In the genomic region with DNA sequence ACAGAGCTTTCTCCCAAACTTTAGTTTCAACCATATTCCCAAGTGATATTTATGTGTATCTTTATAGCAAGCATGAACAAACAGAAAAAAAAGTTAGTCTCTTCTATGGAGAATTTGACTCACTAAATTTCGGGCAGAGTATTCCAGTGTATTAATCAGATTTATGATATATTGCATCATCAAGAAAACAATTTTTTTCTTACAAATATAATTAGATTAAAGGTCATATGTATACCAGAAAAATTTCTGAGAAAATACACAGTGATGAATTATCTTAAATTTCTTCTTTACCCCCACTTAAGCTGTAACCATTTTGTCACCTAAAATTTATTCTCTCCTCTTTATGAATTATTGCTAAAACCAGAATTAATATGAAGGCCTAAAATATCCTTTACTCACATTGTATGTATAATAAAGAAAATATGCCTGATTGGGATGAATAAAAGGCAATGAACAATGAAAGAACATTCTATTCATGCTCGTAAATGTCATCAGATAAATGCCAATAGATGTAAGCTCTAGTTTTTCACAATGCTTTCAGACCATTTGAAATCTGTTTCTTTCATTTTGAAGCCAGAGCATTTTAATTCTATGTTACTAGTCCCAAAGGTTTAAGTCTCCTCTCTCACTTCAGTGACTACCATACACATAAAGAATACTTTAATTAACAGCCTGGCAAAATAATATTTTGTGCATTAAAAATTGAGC, we compare ENCODE assay signal across 16 cellular contexts.
DNase-seq lines count a peak whose midpoint lies in the region; ATAC-seq and TF ChIP-seq lines count a peak whose summit lies in the region.
"Had no signal": no experiment of that assay in that cellular context is flagged by ENCODE, and none has a peak within 500 bp of the region (broad histone marks: within the 10 kb centered on the region; RNA-seq: fewer than 3 reads in every experiment).

No MANE protein-coding gene starts in this region.

- no peak overlapping the region; a peak in 1 of 4 replicates for H4K8ac ChIP-seq in IMR-90 (ENCODE audit: low read depth in 2 of 2, low read length in 2 of 2)

- BruUV-seq in IMR-90 (replicated peaks; lab: Mats Ljungman, UMichigan): no TSS peak

- H2BK5ac ChIP-seq in IMR-90 (ENCODE audit: low read depth, low read length, poor library complexity, severe bottlenecking): no peak overlapping the region

- H3K27ac Mint-ChIP-seq in T-helper 2 cell treated with Interferon-gamma antibody and Interleukin-4, amounts not matched to agents 5 μg/mL and 100 μg/mL, for 36 hours: no peak overlapping the region
- H3K27ac Mint-ChIP-seq: CD4-positive, alpha-beta T cell; GM23338 had no signal

- no peaks in the 10 kb centered on the region for H4K20me1 ChIP-seq in IMR-90 (ENCODE audit: insufficient read depth, low read length)

- no peak overlapping the region for H4K5ac ChIP-seq in IMR-90 (ENCODE audit: low read depth, low read length)

- peak overlapping the region; percentile 25; the same call in 1 of the 2 replicates for H3K18ac ChIP-seq in IMR-90 (ENCODE audit: low read depth, low read length)

- peak overlapping the region; percentile 88; the same call in 1 of the 3 replicates for H2BK15ac ChIP-seq in IMR-90 (ENCODE audit: low read depth, low read length)

- H3K9me3 ChIP-seq in IMR-90 (ENCODE audit: control insufficient read depth, insufficient read depth, low read length) (no peaks in the 10 kb centered on the region), suprapubic skin (no peaks in the 10 kb centered on the region), transverse colon (no peaks in the 10 kb centered on the region)

- CTCF ChIA-PET in IMR-90 (lab: Yijun Ruan, JAX): no interaction called here

- H2BK120ac ChIP-seq in IMR-90 (ENCODE audit: low read depth, low read length): no peak overlapping the region

- no peak overlapping the region for H2AK9ac ChIP-seq in IMR-90 (replicated peaks; ENCODE audit: low read depth, low read length, poor library complexity)

- H3K56ac ChIP-seq in IMR-90 (ENCODE audit: extremely low read depth, insufficient read depth, low read length): no peak overlapping the region

- H3K36me3 Mint-ChIP-seq in T-helper 2 cell treated with Interferon-gamma antibody and Interleukin-4, amounts not matched to agents 5 μg/mL and 100 μg/mL, for 36 hours (ENCODE audit: low read depth): no peaks in the 10 kb centered on the region

- H3K27ac ChIP-seq in IMR-90 (ENCODE audit: insufficient read depth, low read length) (no peak overlapping the region), suprapubic skin (no peak overlapping the region), transverse colon (no peak overlapping the region)
- H3K27ac ChIP-seq: C4-2B, KMS-11 had no signal

- no peak overlapping the region for H3K9ac ChIP-seq in IMR-90 (ENCODE audit: low read depth, low read length)
- H3K9ac ChIP-seq: KMS-11 had no signal

- TF ChIP-seq POLR2A in IMR-90 (IDR thresholded peaks at IDR 0.05; ENCODE audit: low read depth, low read length) (no peak), suprapubic skin (IDR thresholded peaks at IDR 0.05) (no peak), transverse colon (IDR thresholded peaks at IDR 0.05) (no peak)

- no peaks in the 10 kb centered on the region for H3K79me1 ChIP-seq in IMR-90 (ENCODE audit: low read depth in 1 of 2, low read length in 2 of 2)

- no peak overlapping the region for H2BK20ac ChIP-seq in IMR-90 (ENCODE audit: low read depth, low read length)

- H3K4me1 ChIP-seq in IMR-90 (ENCODE audit: control insufficient read depth, insufficient read depth, low read length) (peaks cover 10% of the 10 kb centered on the region), suprapubic skin (no peaks in the 10 kb centered on the region), transverse colon (no peaks in the 10 kb centered on the region)

- TF ChIP-seq RAD21 in IMR-90 (IDR thresholded peaks at IDR 0.05; ENCODE audit: low read length): no peak

- DNase-seq in IMR-90: no peak
- peak; percentile 16 for DNase-seq in fibroblast of the aortic adventitia (ENCODE audit: low read depth)
- DNase-seq in suprapubic skin (ENCODE audit: low spot score in 2 of 2): no peak
- DNase-seq in T-helper 2 cell treated with Interferon-gamma antibody and Interleukin-4, amounts not matched to agents 5 μg/mL and 100 μg/mL, for 36 hours (ENCODE audit: low spot score): no peak
- DNase-seq in transverse colon: no peak
- DNase-seq: AML-193; CD4-positive, alpha-beta T cell; DND-41; EL; HCEC 1CT had no signal

- no peak overlapping the region for H3K4me3 ChIP-seq in IMR-90 (ENCODE audit: insufficient read depth, low read depth, low read length)
- no peak overlapping the region for H3K4me3 ChIP-seq in fibroblast of the aortic adventitia (ENCODE audit: low read depth, low read length)
- no peak overlapping the region for H3K4me3 ChIP-seq in suprapubic skin
- no peak overlapping the region for H3K4me3 ChIP-seq in transverse colon
- H3K4me3 ChIP-seq: GM23338 had no signal

- POLR2A ChIA-PET in IMR-90 (lab: Charles Lee; ENCODE audit: unreplicated experiment): no interaction called here

- no peak overlapping the region for H4K91ac ChIP-seq in IMR-90 (ENCODE audit: insufficient read depth, low read depth, low read length)

- H3K27me3 ChIP-seq in IMR-90 (ENCODE audit: control insufficient read depth, insufficient read depth, low read length) (no peaks in the 10 kb centered on the region), suprapubic skin (no peaks in the 10 kb centered on the region), transverse colon (no peaks in the 10 kb centered on the region)

- dilution Hi-C loops in IMR-90 (cut with HindIII; ENCODE audit: low sequenced_read_pairs, unreplicated experiment): no loop called here

- H3K27me3 Mint-ChIP-seq in T-helper 2 cell treated with Interferon-gamma antibody and Interleukin-4, amounts not matched to agents 5 μg/mL and 100 μg/mL, for 36 hours (ENCODE audit: low read depth): no peaks in the 10 kb centered on the region
- H3K27me3 Mint-ChIP-seq: CD4-positive, alpha-beta T cell had no signal

- no peaks in the 10 kb centered on the region for H3K4me1 Mint-ChIP-seq in T-helper 2 cell treated with Interferon-gamma antibody and Interleukin-4, amounts not matched to agents 5 μg/mL and 100 μg/mL, for 36 hours (ENCODE audit: low read depth)
- H3K4me1 Mint-ChIP-seq: GM23338 had no signal

- no peak overlapping the region for H3K23ac ChIP-seq in IMR-90 (ENCODE audit: low read depth, low read length)

- no CpG with 5 or more reads among the region's 2 CpGs for WGBS in IMR-90 (ENCODE audit: extremely low coverage in 2 of 2, insufficient read length in 1 of 2), 2 experiments
- 81% methylated on average over 2 of the region's 2 CpGs for WGBS in suprapubic skin
- 61 to 64% methylated on average over 2 of the region's 2 CpGs for WGBS in transverse colon (ENCODE audit: low coverage in 1 of 2), 2 donors

- no peak overlapping the region for H2AK5ac ChIP-seq in IMR-90 (ENCODE audit: low read depth, low read length)

- ATAC-seq in IMR-90 (ENCODE audit: low read depth) (no peak), SK-N-SH treated with all-trans-retinoic acid at 6 μM for 48 hours (no peak), HG02870 (IDR thresholded peaks at IDR 0.05; ENCODE audit: unreplicated experiment) (no peak)
- ATAC-seq: GM23338, HepG2 had no signal

- no peaks in the 10 kb centered on the region for H3K9me1 ChIP-seq in IMR-90 (ENCODE audit: insufficient read depth, low read length)

- no peak overlapping the region for H3K14ac ChIP-seq in IMR-90 (replicated peaks; ENCODE audit: low read depth, low read length)

- peaks cover 5% of the 10 kb centered on the region for H3K9me3 Mint-ChIP-seq in T-helper 2 cell treated with Interferon-gamma antibody and Interleukin-4, amounts not matched to agents 5 μg/mL and 100 μg/mL, for 36 hours
- H3K9me3 Mint-ChIP-seq: GM23338 had no signal

- no peaks in the 10 kb centered on the region for H3K36me3 ChIP-seq in IMR-90 (ENCODE audit: control insufficient read depth, insufficient read depth, low read length)
- H3K36me3 ChIP-seq in suprapubic skin: no peaks in the 10 kb centered on the region
- no peaks in the 10 kb centered on the region for H3K36me3 ChIP-seq in transverse colon

- no peak overlapping the region for H3K4ac ChIP-seq in IMR-90 (ENCODE audit: low read depth, low read length)

- no peak overlapping the region for H3K4me2 ChIP-seq in IMR-90 (ENCODE audit: low read depth, low read length)
- H3K4me2 ChIP-seq: GM23338, KMS-11 had no signal

- TF ChIP-seq CTCF in IMR-90 (conservative IDR thresholded peaks at IDR 0.05; ENCODE audit: low read depth, low read length): no peak
- TF ChIP-seq CTCF in fibroblast of the aortic adventitia (IDR thresholded peaks at IDR 0.05; ENCODE audit: insufficient read depth, low read length): no peak
- no peak for TF ChIP-seq CTCF in suprapubic skin (IDR thresholded peaks at IDR 0.05)
- no peak for TF ChIP-seq CTCF in transverse colon (IDR thresholded peaks at IDR 0.05)

- H3K4me3 Mint-ChIP-seq in T-helper 2 cell treated with Interferon-gamma antibody and Interleukin-4, amounts not matched to agents 5 μg/mL and 100 μg/mL, for 36 hours: no peak overlapping the region
- H3K4me3 Mint-ChIP-seq: CD4-positive, alpha-beta T cell; GM23338 had no signal

- in situ Hi-C loops in IMR-90 (cut with MboI; ENCODE audit: low sequenced_read_pairs) (no loop called here), transverse colon (cut with MboI; ENCODE audit: low pct_ligation_motif_present in 1 of 4, low pct_unique_long_range_greater_than_20kb in 1 of 4, low sequenced_read_pairs in 3 of 4) (no loop called here)

- no peak overlapping the region for H2AFZ ChIP-seq in IMR-90 (replicated peaks; ENCODE audit: low read length, poor library complexity)
- H2AFZ ChIP-seq: GM23338 had no signal

- TF ChIP-seq EP300 in suprapubic skin (IDR thresholded peaks at IDR 0.05): no peak
- no peak for TF ChIP-seq EP300 in transverse colon (IDR thresholded peaks at IDR 0.05; ENCODE audit: low read depth)

- intact Hi-C loops in IMR-90 (cut with micrococcal nuclease): no loop called here
- intact Hi-C loops in transverse colon (cut with DNase I; ENCODE audit: low total_unique reads): no loop called here

TF ChIP-seq in IMR-90, 13 proteins besides CTCF, POLR2A, EP300 and RAD21:
- TF ChIP-seq CEBPB (IDR thresholded peaks at IDR 0.05; ENCODE audit: low read depth, low read length): peak; percentile 50
- no peak for TF ChIP-seq CHD1 (IDR thresholded peaks at IDR 0.05; ENCODE audit: low read depth, low read length)
- TF ChIP-seq RFX5 (IDR thresholded peaks at IDR 0.05; ENCODE audit: low read depth, low read length): no peak
- no peak for TF ChIP-seq MXI1 (IDR thresholded peaks at IDR 0.05; ENCODE audit: borderline replicate concordance, low read depth, low read length)

TF ChIP-seq in SK-N-SH treated with all-trans-retinoic acid at 6 μM for 48 hours, 23 proteins besides CTCF, POLR2A, EP300 and RAD21 (continues in another document):
- TF ChIP-seq RARB (CRISPR knock-in tag; IDR thresholded peaks at IDR 0.05): no peak
- peak; percentile 23; the same call in 1 of the 2 replicates for TF ChIP-seq ZFP30 (CRISPR knock-in tag; IDR thresholded peaks at IDR 0.05)
